ENCODE assay signal across 1 cellular context in the genomic region with DNA sequence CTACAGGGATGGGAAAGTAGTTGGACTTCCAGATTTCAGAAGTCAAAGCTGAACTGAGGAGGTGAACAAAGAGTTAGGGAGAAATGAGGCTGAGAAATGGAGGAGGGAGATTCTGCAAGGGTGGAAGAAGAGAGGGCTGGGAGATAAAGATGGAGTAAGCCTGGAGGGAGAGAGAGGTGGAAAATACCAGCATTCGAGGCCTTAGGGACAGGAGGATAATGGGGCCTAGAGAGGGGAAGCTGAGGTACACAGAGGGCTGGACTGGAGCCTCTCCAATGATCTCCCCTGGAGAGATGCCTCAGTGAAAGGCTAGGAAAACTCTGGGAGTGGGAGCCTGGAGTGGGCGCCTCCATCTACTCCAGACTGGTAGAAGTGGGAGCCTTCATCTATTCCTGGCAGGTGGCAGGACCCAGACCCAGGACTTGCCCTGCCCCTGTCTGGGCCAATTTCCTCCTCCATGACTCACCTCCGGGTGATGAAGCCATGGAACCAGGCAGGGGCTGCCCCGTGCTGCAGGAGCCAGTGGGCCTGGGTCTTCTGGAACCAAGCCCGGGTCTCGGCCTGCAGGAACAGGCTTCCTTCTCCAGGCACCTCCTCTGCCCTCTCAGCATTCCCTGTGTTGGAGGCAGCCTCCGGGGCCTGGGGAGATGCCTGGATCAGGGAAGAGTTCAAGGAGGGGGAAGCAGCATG.
A peak's percentile ranks its signal among the peaks of the same experiment; 100 is the strongest.
TF ChIP-seq lines count a peak whose summit lies in the region.

No MANE protein-coding gene starts in this region.

TF ChIP-seq in HepG2, 621 proteins besides CTCF, POLR2A, EP300 and RAD21:
- no peak for TF ChIP-seq ZBTB8A (CRISPR knock-in tag; IDR thresholded peaks at IDR 0.05; ENCODE audit: borderline replicate concordance, low read depth)
- no peak for TF ChIP-seq KLF9 (CRISPR knock-in tag; IDR thresholded peaks at IDR 0.05; ENCODE audit: low read depth)
- TF ChIP-seq, protein P1, sequence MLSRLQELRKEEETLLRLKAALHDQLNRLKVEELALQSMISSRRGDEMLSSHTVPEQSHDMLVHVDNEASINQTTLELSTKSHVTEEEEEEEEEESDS (CRISPR knock-in tag; IDR thresholded peaks at IDR 0.05; ENCODE audit: borderline replicate concordance), result no peak
- TF ChIP-seq ZSCAN21 (CRISPR knock-in tag; IDR thresholded peaks at IDR 0.05; ENCODE audit: borderline replicate concordance), result no peak
- peak; percentile 51; the same call in 1 of the 2 replicates for TF ChIP-seq FOSL2 (CRISPR knock-in tag; IDR thresholded peaks at IDR 0.05)
